27 cellular contexts compared by ENCODE assay signal in genomic region chr13:108629988-108630387, GRCh38. TPM values are rescaled to one million over a fixed set of nuclear protein-coding genes. Genes with fewer than 3 reads are reported as not detected.
"Had no signal": no experiment of that assay in that cellular context is flagged by ENCODE, and none has a peak within 500 bp of the region (broad histone marks: within the 10 kb centered on the region; RNA-seq: fewer than 3 reads in every experiment).

No MANE protein-coding gene starts in this region.

- ATAC-seq: effector memory CD8-positive, alpha-beta T cell; esophagus mucosa; foreskin keratinocyte; gastrocnemius medialis; gastroesophageal sphincter; heart left ventricle had no signal

- H3K27ac Mint-ChIP-seq: dendritic cell treated with granulocyte-macrophage colony-stimulating factor and Interleukin-4, amounts not matched to agents 40 ng/mL and 50 ng/mL, for 4 days; effector memory CD8-positive, alpha-beta T cell; endodermal cell had no signal

- H3K27ac ChIP-seq: colonic mucosa, coronary artery, epithelial cell of prostate, esophagus muscularis mucosa, esophagus squamous epithelium, foreskin keratinocyte, gastrocnemius medialis, gastroesophageal sphincter, heart left ventricle, heart right ventricle had no signal

- H3K9me3 ChIP-seq: colonic mucosa, esophagus squamous epithelium, gastrocnemius medialis had no signal

- H3K4me1 ChIP-seq: colonic mucosa, esophagus muscularis mucosa, esophagus squamous epithelium, foreskin keratinocyte, gastrocnemius medialis, gastroesophageal sphincter, heart right ventricle had no signal

- DNase-seq: colonic mucosa; cortex of kidney; dermis blood vessel endothelial cell; effector CD4-positive, alpha-beta T cell; effector CD8-positive, alpha-beta T cell; effector memory CD4-positive, alpha-beta T cell; effector memory CD8-positive, alpha-beta T cell; endodermal cell; erythroblast; esophagus squamous epithelium; foreskin fibroblast; foreskin keratinocyte; foreskin melanocyte; gastrocnemius medialis; heart left ventricle; heart right ventricle had no signal

- H3K36me3 ChIP-seq: colonic mucosa, esophagus muscularis mucosa, esophagus squamous epithelium, gastrocnemius medialis, gastroesophageal sphincter, heart left ventricle, heart right ventricle had no signal

- H3K4me3 ChIP-seq: colonic mucosa, coronary artery, esophagus muscularis mucosa, esophagus squamous epithelium, gastrocnemius medialis, gastroesophageal sphincter had no signal

- FAIRE-seq: colon, endometrium, endothelial cell of umbilical vein, frontal cortex had no signal

- H3K27me3 Mint-ChIP-seq: dendritic cell treated with granulocyte-macrophage colony-stimulating factor and Interleukin-4, amounts not matched to agents 40 ng/mL and 50 ng/mL, for 4 days; effector memory CD8-positive, alpha-beta T cell had no signal

- H3K9me3 Mint-ChIP-seq: dendritic cell treated with granulocyte-macrophage colony-stimulating factor and Interleukin-4, amounts not matched to agents 40 ng/mL and 50 ng/mL, for 4 days had no signal

- H3K4me3 Mint-ChIP-seq: dendritic cell treated with granulocyte-macrophage colony-stimulating factor and Interleukin-4, amounts not matched to agents 40 ng/mL and 50 ng/mL, for 4 days; effector memory CD8-positive, alpha-beta T cell; endodermal cell had no signal

- H3K27me3 ChIP-seq: colonic mucosa, esophagus squamous epithelium, foreskin keratinocyte, gastrocnemius medialis, heart left ventricle had no signal

RNA-seq across cellular contexts. Expression of gene MYO16, which starts 0.6 kb away (rescaled TPM):
- total RNA-seq: dermis blood vessel endothelial cell, dermis microvascular lymphatic vessel endothelial cell had no signal
